8 cellular contexts compared by ENCODE assay signal in the genomic region with DNA sequence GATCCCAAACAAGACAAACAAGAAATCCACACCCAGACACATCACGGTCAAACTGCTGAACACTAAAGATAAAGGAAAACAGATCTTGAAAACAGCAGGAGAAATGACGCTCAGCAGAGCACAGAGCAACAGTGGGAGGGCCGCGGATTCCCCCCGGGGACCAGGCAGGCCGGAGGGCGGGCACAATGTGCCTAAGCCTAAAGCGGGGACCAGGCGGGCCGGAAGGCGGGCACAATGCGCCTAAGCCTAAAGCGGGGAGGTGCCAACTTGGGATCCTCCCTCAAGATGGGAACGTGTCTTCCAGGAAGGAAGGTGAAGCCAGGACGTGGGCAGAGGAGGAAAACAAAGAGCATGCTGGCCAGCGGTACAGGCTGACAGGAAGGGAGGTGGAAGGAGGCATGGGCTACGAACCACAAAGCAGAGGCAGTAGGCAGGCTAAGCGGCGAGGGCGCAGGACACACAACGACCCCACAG. TPM values are rescaled to one million over a fixed set of nuclear protein-coding genes. Genes with fewer than 3 reads are reported as not detected.
A peak's percentile ranks its signal among the peaks of the same experiment; 100 is the strongest.
DNase-seq lines count a peak whose midpoint lies in the region; ATAC-seq lines count a peak whose summit lies in the region.

No MANE protein-coding gene starts in this region.

- intact Hi-C loops in left ventricle myocardium superior (cut with micrococcal nuclease) = no loop called here

- no peaks in the 10 kb centered on the region for H3K36me3 Mint-ChIP-seq in activated T-cell treated with anti-CD3 and anti-CD28 coated beads, Interleukin-2, amount 50 U/mL, for 72 hours (ENCODE audit: insufficient read depth in 2 of 2)

- H3K4me1 Mint-ChIP-seq in activated T-cell treated with anti-CD3 and anti-CD28 coated beads, Interleukin-2, amount 50 U/mL, for 72 hours (ENCODE audit: low read depth) = peaks cover 13% of the 10 kb centered on the region

- H3K9me3 ChIP-seq in skeletal muscle tissue (ENCODE audit: control insufficient read depth in 3 of 3, low read length in 3 of 3) = no peaks in the 10 kb centered on the region

- no peaks in the 10 kb centered on the region for H3K27me3 ChIP-seq in skeletal muscle tissue (ENCODE audit: control insufficient read depth in 3 of 3, insufficient read depth in 3 of 3, low read length in 3 of 3)

- H3K4me3 ChIP-seq in skeletal muscle tissue (ENCODE audit: low read length in 3 of 3) = peak overlapping the region in 2 of 3 donors; percentile 48 to 63

- no peaks in the 10 kb centered on the region for H3K9me3 Mint-ChIP-seq in activated T-cell treated with anti-CD3 and anti-CD28 coated beads, Interleukin-2, amount 50 U/mL, for 72 hours

- H3K27me3 Mint-ChIP-seq in activated T-cell treated with anti-CD3 and anti-CD28 coated beads, Interleukin-2, amount 50 U/mL, for 72 hours (ENCODE audit: low read depth) = peaks cover 19% of the 10 kb centered on the region

- H3K4me1 ChIP-seq in skeletal muscle tissue (ENCODE audit: control insufficient read depth in 3 of 3, insufficient read depth in 3 of 3, low read length in 3 of 3) = peaks cover 14 to 41% (median 22%) of the 10 kb centered on the region in 3 donors

- peak overlapping the region; percentile 40 for H3K27ac ChIP-seq in skeletal muscle tissue (ENCODE audit: low read depth, low read length)

- peak overlapping the region; percentile 64 to 72 for H3K4me3 Mint-ChIP-seq in activated T-cell treated with anti-CD3 and anti-CD28 coated beads, Interleukin-2, amount 50 U/mL, for 72 hours

- no peak overlapping the region for H3K27ac Mint-ChIP-seq in activated T-cell treated with anti-CD3 and anti-CD28 coated beads, Interleukin-2, amount 50 U/mL, for 72 hours

- peak; percentile 71 for ATAC-seq in HG03139 (IDR thresholded peaks at IDR 0.05; ENCODE audit: unreplicated experiment)
- ATAC-seq in activated T-cell treated with anti-CD3 and anti-CD28 coated beads, Interleukin-2, amount 50 U/mL, for 72 hours (replicated peaks in 1 of 2) = peak; percentile 69 to 74
- ATAC-seq in left ventricle myocardium superior = peak; percentile 93

- peak; percentile 6 for DNase-seq in stimulated activated CD8-positive, alpha-beta memory T cell treated with anti-CD3 and anti-CD28 coated beads, Interleukin-4, amount 100 ng/mL, for 24 hours (ENCODE audit: low read depth)
- DNase-seq in stimulated activated CD8-positive, alpha-beta memory T cell treated with anti-CD3 and anti-CD28 coated beads, Interleukin-4, amount 100 ng/mL, for 48 hours = no peak
- DNase-seq in activated T-cell treated with anti-CD3 and anti-CD28 coated beads, Interleukin-2, amount 50 U/mL, for 72 hours = peak; percentile 21 to 27
- peak; percentile 87 for DNase-seq in left ventricle myocardium superior
- no peak for DNase-seq in cortex of kidney (lab: John Stamatoyannopoulos, UW)
- DNase-seq in NCI-H1694 treated with DMSO at 0.1 percent for 48 hours (lab: John Stamatoyannopoulos, UW) = no peak

- H3K36me3 ChIP-seq in skeletal muscle tissue (ENCODE audit: control insufficient read depth in 3 of 3, insufficient read depth in 3 of 3, low read length in 3 of 3) = peaks cover 0 to 6% (median 0%) of the 10 kb centered on the region in 3 donors

- no peak overlapping the region for H3K9ac ChIP-seq in skeletal muscle tissue (ENCODE audit: low read depth in 1 of 3, low read length in 3 of 3)

RNA-seq across cellular contexts. Expression of a gene that starts 31.1 kb away (rescaled TPM):
- total RNA-seq in activated T-cell treated with anti-CD3 and anti-CD28 coated beads, Interleukin-2, amount 50 U/mL, for 72 hours = 10 to 100 TPM; 13.5 to 19.2 TPM
- total RNA-seq in left ventricle myocardium superior (32.4 TPM), skeletal muscle tissue (49.1 TPM)

Comparison
In these comparisons a context has a peak if more than half of its experiments do, and no peak if none do; other contexts are left out.
1. DNase-seq: peak in stimulated activated CD8-positive, alpha-beta memory T cell treated with anti-CD3 and anti-CD28 coated beads, Interleukin-4, amount 100 ng/mL, for 24 hours (single experiment), activated T-cell treated with anti-CD3 and anti-CD28 coated beads, Interleukin-2, amount 50 U/mL, for 72 hours (2 of 2) and left ventricle myocardium superior (single experiment); none in stimulated activated CD8-positive, alpha-beta memory T cell treated with anti-CD3 and anti-CD28 coated beads, Interleukin-4, amount 100 ng/mL, for 48 hours (single experiment), cortex of kidney (single experiment) and NCI-H1694 treated with DMSO at 0.1 percent for 48 hours (single experiment).
2. Peak in every context shown above with its lines, with median percentiles within 50 percentile points of each other: ATAC-seq.